ENCODE assay signal across 18 cellular contexts in genomic region chr14:50025073-50025472, GRCh38.
"Had no signal": no experiment of that assay in that cellular context is flagged by ENCODE, and none has a peak within 500 bp of the region (broad histone marks: within the 10 kb centered on the region; RNA-seq: fewer than 3 reads in every experiment).

No MANE protein-coding gene starts in this region.

- H3K4me2 ChIP-seq: hepatocyte had no signal

- ATAC-seq: naive thymus-derived CD4-positive, alpha-beta T cell; stimulated activated naive B cell treated with anti-CD40 and anti-IgM and Interleukin-4, amounts not matched to agents 10 μg/mL and 1 μg/mL and 100 μg/mL, for 72 hours; T-cell had no signal

- H3K4me3 Mint-ChIP-seq: activated T-cell treated with anti-CD3 and anti-CD28 coated beads, Interleukin-2, amount 50 U/mL, for 24 hours; memory B cell; naive thymus-derived CD4-positive, alpha-beta T cell; stimulated activated naive B cell treated with anti-CD40 and anti-IgM and Interleukin-4, amounts not matched to agents 10 μg/mL and 1 μg/mL and 100 μg/mL, for 72 hours; T-cell had no signal

- H3K36me3 ChIP-seq: left lung, neutrophil, tibial nerve had no signal

- H3K9me3 ChIP-seq: neutrophil had no signal

- H3K27me3 ChIP-seq: dorsolateral prefrontal cortex, hepatocyte, left lung, neutrophil, tibial nerve had no signal

- DNase-seq: activated CD4-positive, alpha-beta T cell treated with anti-CD3 and anti-CD28 coated beads, Interleukin-2, amount 50 U/mL, for 4 hours; activated CD4-positive, CD25-positive, alpha-beta regulatory T cell treated with anti-CD3 and anti-CD28 coated beads, Interleukin-2, amount 50 U/mL, for 72 hours; activated effector memory CD4-positive, alpha-beta T cell treated with Interleukin-2 at 50 U/mL for 16 hours; activated naive CD4-positive, alpha-beta T cell treated with anti-CD3 and anti-CD28 coated beads, Interleukin-2, amount 50 U/mL, for 16 hours; activated T-cell treated with anti-CD3 and anti-CD28 coated beads, Interleukin-2, amount 50 U/mL, for 24 hours; dorsolateral prefrontal cortex; left lung; mucosa of descending colon; naive thymus-derived CD4-positive, alpha-beta T cell; retina; stimulated activated CD4-positive, alpha-beta T cell treated with anti-CD3 and anti-CD28 coated beads, Interleukin-2, amount 100 ng/mL, for 48 hours; stimulated activated naive B cell treated with anti-CD40 and anti-IgM and Interleukin-4, amounts not matched to agents 10 μg/mL and 1 μg/mL and 100 μg/mL, for 72 hours; T-helper 9 cell had no signal

- H3K4me3 ChIP-seq: dorsolateral prefrontal cortex, hepatocyte, left lung, mucosa of descending colon, tibial nerve had no signal

- H2AFZ ChIP-seq: hepatocyte had no signal

- H3K27ac Mint-ChIP-seq: activated T-cell treated with anti-CD3 and anti-CD28 coated beads, Interleukin-2, amount 50 U/mL, for 24 hours; memory B cell; stimulated activated naive B cell treated with anti-CD40 and anti-IgM and Interleukin-4, amounts not matched to agents 10 μg/mL and 1 μg/mL and 100 μg/mL, for 72 hours; T-cell had no signal

- H3K27ac ChIP-seq: hepatocyte, left lung, neutrophil had no signal

- H3K27me3 Mint-ChIP-seq: activated T-cell treated with anti-CD3 and anti-CD28 coated beads, Interleukin-2, amount 50 U/mL, for 24 hours; memory B cell; naive thymus-derived CD4-positive, alpha-beta T cell; stimulated activated naive B cell treated with anti-CD40 and anti-IgM and Interleukin-4, amounts not matched to agents 10 μg/mL and 1 μg/mL and 100 μg/mL, for 72 hours; T-cell had no signal
